Comparison of ENCODE assay signal across 8 cellular contexts in the genomic region with DNA sequence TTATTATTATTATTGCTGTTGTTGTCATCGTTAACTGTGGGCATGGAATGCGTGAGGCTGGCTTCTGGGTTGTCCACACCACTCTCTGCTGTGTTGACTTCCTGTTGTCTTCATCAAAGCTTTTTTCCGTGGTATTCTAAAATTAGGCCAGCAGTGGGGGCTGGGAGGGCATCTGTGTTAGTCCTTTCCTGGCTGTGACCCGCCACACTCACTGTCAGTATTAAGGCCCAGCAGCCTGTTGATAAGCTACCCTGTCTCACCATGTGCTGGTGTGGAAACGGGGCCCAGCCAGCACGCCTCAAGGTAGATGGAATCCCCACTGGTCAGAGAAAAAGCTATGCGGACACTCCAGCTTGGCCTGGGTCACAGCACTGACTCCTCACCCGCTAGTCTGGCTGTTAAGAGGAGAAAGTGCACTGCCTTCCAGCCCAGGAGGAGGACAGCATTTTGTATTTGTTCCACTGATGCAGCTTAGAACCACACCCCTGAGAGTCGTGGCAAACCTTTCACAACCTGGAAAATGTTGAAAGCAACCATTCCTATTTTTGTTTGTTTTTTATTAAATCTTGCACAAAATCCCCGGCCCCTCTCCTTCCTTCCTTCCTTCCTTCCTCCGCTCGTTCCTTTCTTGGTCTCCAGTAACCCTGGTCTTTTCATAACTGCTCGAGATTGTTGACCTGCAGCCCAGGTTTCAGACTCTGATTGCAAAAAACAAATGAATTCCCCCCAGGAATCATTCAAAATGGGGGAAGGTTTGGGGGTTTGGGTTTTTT. TPM values are rescaled to one million over a fixed set of nuclear protein-coding genes. Genes with fewer than 3 reads are reported as not detected.
A peak's percentile ranks its signal among the peaks of the same experiment; 100 is the strongest.
DNase-seq lines count a peak whose midpoint lies in the region; ATAC-seq and TF ChIP-seq lines count a peak whose summit lies in the region.
"Not testable (repeated sequence)": the region's sequence is repeated elsewhere in the genome, so short reads cannot be mapped to it uniquely, and the experiment has no call there.

No MANE protein-coding gene starts in this region.

- not testable (repeated sequence) for H2AK5ac ChIP-seq in IMR-90 (ENCODE audit: low read depth, low read length)

- dilution Hi-C loops in IMR-90 (cut with HindIII; ENCODE audit: low sequenced_read_pairs, unreplicated experiment) = not testable (repeated sequence)

- intact Hi-C loops in CD14-positive monocyte (cut with micrococcal nuclease); IMR-90 (cut with micrococcal nuclease); Right ventricle myocardium superior (cut with DNase I): not testable (repeated sequence)

- H3K9me1 ChIP-seq in IMR-90 (ENCODE audit: insufficient read depth, low read length) = not testable (repeated sequence)

- H3K4me3 Mint-ChIP-seq in CD14-positive monocyte = peak overlapping the region; percentile 28 to 62
- H3K4me3 Mint-ChIP-seq in T-cell = peak overlapping the region; percentile 25 to 63 (median 46)
- peak overlapping the region; percentile 10 for H3K4me3 Mint-ChIP-seq in activated T-cell treated with anti-CD3 and anti-CD28 coated beads, Interleukin-2, amount 50 U/mL, for 24 hours
- not testable (repeated sequence) for H3K4me3 Mint-ChIP-seq in activated naive CD8-positive, alpha-beta T cell treated with anti-CD3 and anti-CD28 coated beads, Interleukin-2, amount 50 U/mL, for 24 hours
- peak overlapping the region in 5 of 8 donors; percentile 1 to 70 (median 55) for H3K4me3 Mint-ChIP-seq in naive B cell
- H3K4me3 Mint-ChIP-seq in stimulated activated naive B cell treated with anti-CD40 and anti-IgM and Interleukin-4, amounts not matched to agents 10 μg/mL and 1 μg/mL and 100 μg/mL, for 72 hours = peak overlapping the region; percentile 41 to 44

- not testable (repeated sequence) for TF ChIP-seq CTCF in CD14-positive monocyte (IDR thresholded peaks at IDR 0.05); IMR-90 (conservative IDR thresholded peaks at IDR 0.05; ENCODE audit: low read depth, low read length)

- not testable (repeated sequence) for H2BK15ac ChIP-seq in IMR-90 (ENCODE audit: low read depth, low read length)

- H3K4me1 ChIP-seq in IMR-90 (ENCODE audit: control insufficient read depth, insufficient read depth, low read length) = not testable (repeated sequence)

- not testable (repeated sequence) for H3K4me3 ChIP-seq in IMR-90 (ENCODE audit: insufficient read depth, low read depth, low read length)

- H3K4ac ChIP-seq in IMR-90 (ENCODE audit: low read depth, low read length) = not testable (repeated sequence)

- not testable (repeated sequence) for H3K27ac ChIP-seq in IMR-90 (ENCODE audit: insufficient read depth, low read length)

- not testable (repeated sequence) for H3K14ac ChIP-seq in IMR-90 (replicated peaks; ENCODE audit: low read depth, low read length)

- H2BK20ac ChIP-seq in IMR-90 (ENCODE audit: low read depth, low read length) = not testable (repeated sequence)

- ATAC-seq in IMR-90 (ENCODE audit: low read depth); activated naive CD8-positive, alpha-beta T cell treated with anti-CD3 and anti-CD28 coated beads, Interleukin-2, amount 50 U/mL, for 24 hours; naive B cell (ENCODE audit: low read depth in 2 of 2): not testable (repeated sequence)
- ATAC-seq in T-cell (replicated peaks in 1 of 4) (peak in 1 of 4 experiments; percentile 11), Right ventricle myocardium superior (ENCODE audit: poor library complexity) (peak; percentile 42)
- ATAC-seq in stimulated activated naive B cell treated with anti-CD40 and anti-IgM and Interleukin-4, amounts not matched to agents 10 μg/mL and 1 μg/mL and 100 μg/mL, for 72 hours (replicated peaks) = peak; percentile 26 to 66

- H4K5ac ChIP-seq in IMR-90 (ENCODE audit: low read depth, low read length) = not testable (repeated sequence)

- CTCF ChIA-PET in IMR-90 (lab: Yijun Ruan, JAX) = interaction anchor here (0.6 kb wide), 1 partner anchor 14 kb away, joined by 4 read pairs; no protein-coding TSS in a partner anchor
- CTCF ChIA-PET in T-cell (lab: Charles Lee) = not testable (repeated sequence)

- H2AK9ac ChIP-seq in IMR-90 (replicated peaks; ENCODE audit: low read depth, low read length, poor library complexity) = not testable (repeated sequence)

- H2AFZ ChIP-seq in IMR-90 (replicated peaks; ENCODE audit: low read length, poor library complexity) = not testable (repeated sequence)

- H2BK5ac ChIP-seq in IMR-90 (ENCODE audit: low read depth, low read length, poor library complexity, severe bottlenecking) = not testable (repeated sequence)

- H3K56ac ChIP-seq in IMR-90 (ENCODE audit: extremely low read depth, insufficient read depth, low read length) = not testable (repeated sequence)

- POLR2A ChIA-PET in IMR-90 (lab: Charles Lee; ENCODE audit: unreplicated experiment); T-cell (lab: Charles Lee): not testable (repeated sequence)

- 100% methylated on average over 2 of the region's 13 CpGs; no CpG with 5 or more reads in 1 of the 2 experiments for WGBS in IMR-90 (ENCODE audit: extremely low coverage in 2 of 2, insufficient read length in 1 of 2), 2 experiments

- H4K91ac ChIP-seq in IMR-90 (ENCODE audit: insufficient read depth, low read depth, low read length) = not testable (repeated sequence)

- H3K9me3 ChIP-seq in IMR-90 (ENCODE audit: control insufficient read depth, insufficient read depth, low read length) = not testable (repeated sequence)

- in situ Hi-C loops in IMR-90 (cut with MboI; ENCODE audit: low sequenced_read_pairs) = not testable (repeated sequence)

- not testable (repeated sequence) for H4K8ac ChIP-seq in IMR-90 (ENCODE audit: low read depth in 2 of 2, low read length in 2 of 2)

- not testable (repeated sequence) for H3K9me3 Mint-ChIP-seq in CD14-positive monocyte; T-cell; activated T-cell treated with anti-CD3 and anti-CD28 coated beads, Interleukin-2, amount 50 U/mL, for 24 hours; activated naive CD8-positive, alpha-beta T cell treated with anti-CD3 and anti-CD28 coated beads, Interleukin-2, amount 50 U/mL, for 24 hours; naive B cell; stimulated activated naive B cell treated with anti-CD40 and anti-IgM and Interleukin-4, amounts not matched to agents 10 μg/mL and 1 μg/mL and 100 μg/mL, for 72 hours

- H3K9ac ChIP-seq in IMR-90 (ENCODE audit: low read depth, low read length) = not testable (repeated sequence)

- H3K4me1 Mint-ChIP-seq in CD14-positive monocyte = peaks cover 30% of the 10 kb centered on the region
- peaks cover 70 to 79% (median 77%) of the 10 kb centered on the region in 3 donors for H3K4me1 Mint-ChIP-seq in T-cell
- peaks cover 71% of the 10 kb centered on the region for H3K4me1 Mint-ChIP-seq in activated T-cell treated with anti-CD3 and anti-CD28 coated beads, Interleukin-2, amount 50 U/mL, for 24 hours (ENCODE audit: low read depth)
- peaks cover 59% of the 10 kb centered on the region for H3K4me1 Mint-ChIP-seq in activated naive CD8-positive, alpha-beta T cell treated with anti-CD3 and anti-CD28 coated beads, Interleukin-2, amount 50 U/mL, for 24 hours
- peaks cover 23 to 53% (median 28%) of the 10 kb centered on the region in 3 donors for H3K4me1 Mint-ChIP-seq in naive B cell
- H3K4me1 Mint-ChIP-seq in stimulated activated naive B cell treated with anti-CD40 and anti-IgM and Interleukin-4, amounts not matched to agents 10 μg/mL and 1 μg/mL and 100 μg/mL, for 72 hours = peaks cover 30 to 57% of the 10 kb centered on the region in 2 donors

- not testable (repeated sequence) for H3K23ac ChIP-seq in IMR-90 (ENCODE audit: low read depth, low read length)

- H4K20me1 ChIP-seq in IMR-90 (ENCODE audit: insufficient read depth, low read length) = not testable (repeated sequence)

- not testable (repeated sequence) for DNase-seq in CD14-positive monocyte (ENCODE audit: low spot score); IMR-90; activated T-cell treated with anti-CD3 and anti-CD28 coated beads, Interleukin-2, amount 50 U/mL, for 24 hours; activated naive CD8-positive, alpha-beta T cell treated with anti-CD3 and anti-CD28 coated beads, Interleukin-2, amount 50 U/mL, for 24 hours; Right ventricle myocardium superior; naive B cell; stimulated activated naive B cell treated with anti-CD40 and anti-IgM and Interleukin-4, amounts not matched to agents 10 μg/mL and 1 μg/mL and 100 μg/mL, for 72 hours
- peak in 2 of 34 experiments; percentile 22 to 42 for DNase-seq in T-cell

- not testable (repeated sequence) for H3K18ac ChIP-seq in IMR-90 (ENCODE audit: low read depth, low read length)

- BruUV-seq in IMR-90 (replicated peaks; lab: Mats Ljungman, UMichigan) = TSS peak; percentile 35

- H2BK120ac ChIP-seq in IMR-90 (ENCODE audit: low read depth, low read length) = not testable (repeated sequence)

- H3K36me3 ChIP-seq in IMR-90 (ENCODE audit: control insufficient read depth, insufficient read depth, low read length) = peaks cover 48% of the 10 kb centered on the region

- H3K27me3 ChIP-seq in IMR-90 (ENCODE audit: control insufficient read depth, insufficient read depth, low read length) = not testable (repeated sequence)

- not testable (repeated sequence) for TF ChIP-seq RAD21 in IMR-90 (IDR thresholded peaks at IDR 0.05; ENCODE audit: low read length)

- peak overlapping the region in 6 of 7 donors; percentile 22 to 84 (median 52) for H3K27ac Mint-ChIP-seq in CD14-positive monocyte
- peak overlapping the region; percentile 98 to 100 for H3K27ac Mint-ChIP-seq in T-cell
- peak overlapping the region; percentile 86 for H3K27ac Mint-ChIP-seq in activated T-cell treated with anti-CD3 and anti-CD28 coated beads, Interleukin-2, amount 50 U/mL, for 24 hours
- peak overlapping the region; percentile 34 for H3K27ac Mint-ChIP-seq in activated naive CD8-positive, alpha-beta T cell treated with anti-CD3 and anti-CD28 coated beads, Interleukin-2, amount 50 U/mL, for 24 hours
- H3K27ac Mint-ChIP-seq in naive B cell = peak overlapping the region in 5 of 6 donors; percentile 24 to 94 (median 39)
- H3K27ac Mint-ChIP-seq in stimulated activated naive B cell treated with anti-CD40 and anti-IgM and Interleukin-4, amounts not matched to agents 10 μg/mL and 1 μg/mL and 100 μg/mL, for 72 hours = peak overlapping the region; percentile 56

- TF ChIP-seq POLR2A in IMR-90 (IDR thresholded peaks at IDR 0.05; ENCODE audit: low read depth, low read length) = not testable (repeated sequence)

- H3K27me3 Mint-ChIP-seq in CD14-positive monocyte (ENCODE audit: low read depth in 3 of 3); T-cell; activated T-cell treated with anti-CD3 and anti-CD28 coated beads, Interleukin-2, amount 50 U/mL, for 24 hours; activated naive CD8-positive, alpha-beta T cell treated with anti-CD3 and anti-CD28 coated beads, Interleukin-2, amount 50 U/mL, for 24 hours; naive B cell; stimulated activated naive B cell treated with anti-CD40 and anti-IgM and Interleukin-4, amounts not matched to agents 10 μg/mL and 1 μg/mL and 100 μg/mL, for 72 hours: not testable (repeated sequence)

- peaks cover 47 to 65% of the 10 kb centered on the region in 2 donors for H3K36me3 Mint-ChIP-seq in CD14-positive monocyte
- peaks cover 38% of the 10 kb centered on the region for H3K36me3 Mint-ChIP-seq in T-cell
- H3K36me3 Mint-ChIP-seq in activated T-cell treated with anti-CD3 and anti-CD28 coated beads, Interleukin-2, amount 50 U/mL, for 24 hours (ENCODE audit: low read depth) = peaks cover 89% of the 10 kb centered on the region
- peaks cover 24% of the 10 kb centered on the region for H3K36me3 Mint-ChIP-seq in activated naive CD8-positive, alpha-beta T cell treated with anti-CD3 and anti-CD28 coated beads, Interleukin-2, amount 50 U/mL, for 24 hours (ENCODE audit: low read depth)
- H3K36me3 Mint-ChIP-seq in naive B cell = not testable (repeated sequence)
- H3K36me3 Mint-ChIP-seq in stimulated activated naive B cell treated with anti-CD40 and anti-IgM and Interleukin-4, amounts not matched to agents 10 μg/mL and 1 μg/mL and 100 μg/mL, for 72 hours = peaks cover 37 to 52% of the 10 kb centered on the region in 2 donors

- not testable (repeated sequence) for H3K4me2 ChIP-seq in IMR-90 (ENCODE audit: low read depth, low read length)

- peaks cover 0 to 23% of the 10 kb centered on the region in 2 experiments; a peak in 3 of 4 replicates for H3K79me1 ChIP-seq in IMR-90 (ENCODE audit: low read depth in 1 of 2, low read length in 2 of 2)

RNA-seq across cellular contexts. Expression of a gene that starts 21.0 kb away (rescaled TPM):
- polyA plus RNA-seq in CD14-positive monocyte = under 1 TPM; 0.16 to 0.50 TPM
- 1.1 TPM in 2 replicates for total RNA-seq in IMR-90 (2012; rRNA removed)
- polyA plus RNA-seq in IMR-90 (2012; rRNA removed) = 0.98 and 1.5 TPM in 2 replicates
- 0.81 and 1.1 TPM in 2 replicates for polyA plus RNA-seq in IMR-90 (2012; cell fraction: cytosol; rRNA removed)
- polyA plus RNA-seq in IMR-90 (2012; cell fraction: nucleus; rRNA removed; ENCODE audit: low replicate concordance) = 1.8 and 3.3 TPM in 2 replicates
- 10 to 100 TPM in 4 of 5 donors, 1 to 10 TPM in 1; 7.3 to 18.3 (median 11.1) TPM for total RNA-seq in T-cell
- total RNA-seq in Right ventricle myocardium superior = 10.2 TPM
- 10 to 100 TPM in 1 of 6 donors, 1 to 10 TPM in 4, not detected in 1; 1.9 to 22.0 (median 4.1) TPM for polyA plus RNA-seq in naive B cell (ENCODE audit: low read depth in 6 of 6)

RNA-seq across cellular contexts. Expression of a gene that starts 51.8 kb away (rescaled TPM):
- polyA plus RNA-seq in CD14-positive monocyte = 1 to 10 TPM; 5.8 to 8.0 TPM
- total RNA-seq in IMR-90 (2012; rRNA removed) = 16.8 and 18.3 TPM in 2 replicates
- polyA plus RNA-seq in IMR-90 (2012; rRNA removed) = 19.6 and 24.8 TPM in 2 replicates
- polyA plus RNA-seq in IMR-90 (2012; cell fraction: cytosol; rRNA removed) = 8.4 and 11.3 TPM in 2 replicates
- 139 and 159 TPM in 2 replicates for polyA plus RNA-seq in IMR-90 (2012; cell fraction: nucleus; rRNA removed; ENCODE audit: low replicate concordance)
- total RNA-seq in T-cell = 10 to 100 TPM; 37.2 to 84.9 (median 70.8) TPM
- 52.3 TPM for total RNA-seq in Right ventricle myocardium superior
- 1 to 10 TPM; 3.6 to 7.4 (median 5.7) TPM for polyA plus RNA-seq in naive B cell (ENCODE audit: low read depth in 6 of 6)

Comparison
In these comparisons a context has a peak if more than half of its experiments do, and no peak if none do; other contexts are left out.
1. H3K27ac Mint-ChIP-seq: peak in every context shown above with its lines; median percentile 99 in T-cell; 86 in activated T-cell treated with anti-CD3 and anti-CD28 coated beads, Interleukin-2, amount 50 U/mL, for 24 hours; 56 in stimulated activated naive B cell treated with anti-CD40 and anti-IgM and Interleukin-4, amounts not matched to agents 10 μg/mL and 1 μg/mL and 100 μg/mL, for 72 hours; 52 in CD14-positive monocyte; 39 in naive B cell; 34 in activated naive CD8-positive, alpha-beta T cell treated with anti-CD3 and anti-CD28 coated beads, Interleukin-2, amount 50 U/mL, for 24 hours.